In the genomic region with DNA sequence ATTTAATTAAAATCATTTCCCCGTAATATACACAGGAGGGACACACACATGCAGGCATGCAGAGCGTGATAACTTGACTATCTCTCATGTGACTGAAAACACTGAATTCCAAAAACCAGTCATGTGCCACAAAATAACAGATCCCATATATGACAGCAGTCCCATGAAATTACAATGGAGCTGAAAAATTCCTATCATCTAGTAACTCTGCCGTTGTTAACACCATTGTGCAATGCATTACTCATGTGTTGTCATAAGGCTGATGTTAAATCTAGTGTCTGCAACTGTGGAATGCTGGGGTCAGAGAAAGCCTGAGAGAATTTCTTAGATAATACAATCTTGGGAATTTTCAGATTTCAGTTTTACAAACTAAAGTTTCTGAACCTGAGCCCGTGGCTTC, we compare ENCODE assay signal across 10 cellular contexts.
DNase-seq lines count a peak whose midpoint lies in the region; ATAC-seq and TF ChIP-seq lines count a peak whose summit lies in the region.
"Had no signal": no experiment of that assay in that cellular context is flagged by ENCODE, and none has a peak within 500 bp of the region (broad histone marks: within the 10 kb centered on the region; RNA-seq: fewer than 3 reads in every experiment).

No MANE protein-coding gene starts in this region.

- H3K4me3 Mint-ChIP-seq in CD8-positive, alpha-beta T cell: no peak overlapping the region
- no peak overlapping the region for H3K4me3 Mint-ChIP-seq in activated naive CD4-positive, alpha-beta T cell treated with anti-CD3 and anti-CD28 coated beads for 36 hours
- no peak overlapping the region for H3K4me3 Mint-ChIP-seq in nephron progenitor cell
- H3K4me3 Mint-ChIP-seq: brain had no signal

- H3K4me2 ChIP-seq in PC-9: peak overlapping the region; percentile 48; the same call in 1 of the 2 replicates

- H3K27me3 Mint-ChIP-seq in CD8-positive, alpha-beta T cell (ENCODE audit: low read depth): no peaks in the 10 kb centered on the region
- no peaks in the 10 kb centered on the region for H3K27me3 Mint-ChIP-seq in activated naive CD4-positive, alpha-beta T cell treated with anti-CD3 and anti-CD28 coated beads for 36 hours (ENCODE audit: low read depth)
- H3K27me3 Mint-ChIP-seq in nephron progenitor cell (ENCODE audit: low read depth, poor library complexity): no peaks in the 10 kb centered on the region

- CTCF ChIA-PET in PC-9 (lab: Charles Lee): no interaction called here
- CTCF ChIA-PET in CD8-positive, alpha-beta T cell (lab: Charles Lee): interaction anchor here (0.7 kb wide), 1 partner anchor 47 kb away, joined by 4 read pairs; no protein-coding TSS in a partner anchor
- CTCF ChIA-PET in activated naive CD4-positive, alpha-beta T cell treated with anti-CD3 and anti-CD28 coated beads for 36 hours (lab: Charles Lee): interaction anchor here (1.5 kb wide), 1 partner anchor 12 kb away, joined by 4 read pairs; no protein-coding TSS in a partner anchor

- no peak overlapping the region for H2AFZ ChIP-seq in PC-9

- no peaks in the 10 kb centered on the region for H3K9me3 Mint-ChIP-seq in CD8-positive, alpha-beta T cell
- no peaks in the 10 kb centered on the region for H3K9me3 Mint-ChIP-seq in activated naive CD4-positive, alpha-beta T cell treated with anti-CD3 and anti-CD28 coated beads for 36 hours
- no peaks in the 10 kb centered on the region for H3K9me3 Mint-ChIP-seq in nephron progenitor cell

- H3K27me3 ChIP-seq in PC-9 (ENCODE audit: insufficient read depth, low read depth): no peaks in the 10 kb centered on the region
- H3K27me3 ChIP-seq in CD8-positive, alpha-beta T cell (ENCODE audit: insufficient read depth, low read length): no peaks in the 10 kb centered on the region
- H3K27me3 ChIP-seq: Peyer's patch had no signal

- no peak overlapping the region for H3K27ac Mint-ChIP-seq in CD8-positive, alpha-beta T cell
- H3K27ac Mint-ChIP-seq in activated naive CD4-positive, alpha-beta T cell treated with anti-CD3 and anti-CD28 coated beads for 36 hours: no peak overlapping the region
- no peak overlapping the region for H3K27ac Mint-ChIP-seq in nephron progenitor cell
- H3K27ac Mint-ChIP-seq: brain had no signal

- H3K36me3 ChIP-seq in PC-9 (ENCODE audit: low read depth): no peaks in the 10 kb centered on the region
- H3K36me3 ChIP-seq in CD8-positive, alpha-beta T cell (ENCODE audit: insufficient read depth, low read length): no peaks in the 10 kb centered on the region
- H3K36me3 ChIP-seq: Peyer's patch had no signal

- POLR2A ChIA-PET in PC-9 (lab: Charles Lee; ENCODE audit: unreplicated experiment): interaction anchor here (0.6 kb wide), 1 partner anchor 25 kb away, joined by 6 read pairs; no protein-coding TSS in a partner anchor
- POLR2A ChIA-PET in CD8-positive, alpha-beta T cell (lab: Charles Lee): no interaction called here

- TF ChIP-seq CTCF in PC-9 (conservative IDR thresholded peaks at IDR 0.05) (no peak), nephron progenitor cell (IDR thresholded peaks at IDR 0.05) (no peak)
- TF ChIP-seq CTCF in CD8-positive, alpha-beta T cell (IDR thresholded peaks at IDR 0.05): no peak

- DNase-seq in Daoy (ENCODE audit: low read depth): peak; percentile 79
- peak; percentile 10 to 87 for DNase-seq in PC-9
- peak; percentile 91 for DNase-seq in non-pigmented ciliary epithelial cell (ENCODE audit: low read depth)
- DNase-seq in CD8-positive, alpha-beta T cell: no peak
- no peak for DNase-seq in activated naive CD4-positive, alpha-beta T cell treated with anti-CD3 and anti-CD28 coated beads for 36 hours
- no peak for DNase-seq in SKM-1 (lab: John Stamatoyannopoulos, UW; ENCODE audit: unreplicated experiment)
- DNase-seq in nephron progenitor cell: no peak
- DNase-seq: Peyer's patch had no signal

- H4K20me1 ChIP-seq in PC-9 (ENCODE audit: insufficient read depth): no peaks in the 10 kb centered on the region

- peaks cover 7% of the 10 kb centered on the region; the same call in 1 of the 2 replicates for H3F3A ChIP-seq in PC-9 (ENCODE audit: insufficient read depth, low read depth)

- no peaks in the 10 kb centered on the region for H3K79me2 ChIP-seq in PC-9 (ENCODE audit: low read depth)

- intact Hi-C loops in PC-9 (cut with micrococcal nuclease; ENCODE audit: unreplicated experiment): no loop called here
- intact Hi-C loops in CD8-positive, alpha-beta T cell (cut with DNase I, micrococcal nuclease): no loop called here
- intact Hi-C loops in activated naive CD4-positive, alpha-beta T cell treated with anti-CD3 and anti-CD28 coated beads for 36 hours (cut with micrococcal nuclease): no loop called here

- H3K9me2 ChIP-seq in PC-9 (ENCODE audit: insufficient read depth): no peaks in the 10 kb centered on the region

- peak; percentile 74 for ATAC-seq in esophagus mucosa
- no peak for ATAC-seq in CD8-positive, alpha-beta T cell

- no peak overlapping the region for H3K4me3 ChIP-seq in PC-9
- H3K4me3 ChIP-seq in CD8-positive, alpha-beta T cell (ENCODE audit: low read depth, low read length): no peak overlapping the region
- H3K4me3 ChIP-seq: Peyer's patch had no signal

- BruUV-seq in PC-9 (replicated peaks; lab: Mats Ljungman, UMichigan): no TSS peak

- H3K4me1 ChIP-seq in PC-9 (replicated peaks; ENCODE audit: insufficient read depth): peaks cover 14% of the 10 kb centered on the region
- no peaks in the 10 kb centered on the region for H3K4me1 ChIP-seq in CD8-positive, alpha-beta T cell (ENCODE audit: insufficient read depth, low read length)
- H3K4me1 ChIP-seq: Peyer's patch had no signal

- H3K36me3 Mint-ChIP-seq in CD8-positive, alpha-beta T cell: peaks cover 14% of the 10 kb centered on the region
- peaks cover 18% of the 10 kb centered on the region for H3K36me3 Mint-ChIP-seq in activated naive CD4-positive, alpha-beta T cell treated with anti-CD3 and anti-CD28 coated beads for 36 hours (ENCODE audit: low read depth)
- peaks cover 9% of the 10 kb centered on the region for H3K36me3 Mint-ChIP-seq in nephron progenitor cell (ENCODE audit: low read depth)

- peak overlapping the region; percentile 55 for H3K27ac ChIP-seq in PC-9
- H3K27ac ChIP-seq in CD8-positive, alpha-beta T cell (ENCODE audit: low read depth, low read length): no peak overlapping the region
- H3K27ac ChIP-seq: Peyer's patch had no signal

- H3K4me1 Mint-ChIP-seq in CD8-positive, alpha-beta T cell (ENCODE audit: low read depth): no peaks in the 10 kb centered on the region
- H3K4me1 Mint-ChIP-seq in activated naive CD4-positive, alpha-beta T cell treated with anti-CD3 and anti-CD28 coated beads for 36 hours (ENCODE audit: low read depth): no peaks in the 10 kb centered on the region
- peaks cover 8% of the 10 kb centered on the region for H3K4me1 Mint-ChIP-seq in nephron progenitor cell

- no peaks in the 10 kb centered on the region for H3K9me3 ChIP-seq in PC-9 (ENCODE audit: insufficient read depth, low read depth)
- H3K9me3 ChIP-seq in CD8-positive, alpha-beta T cell (ENCODE audit: low read length): no peaks in the 10 kb centered on the region
- H3K9me3 ChIP-seq: Peyer's patch had no signal

Comparison
In these comparisons a context has a peak if more than half of its experiments do, and no peak if none do; other contexts are left out.
1. DNase-seq: peak in Daoy (single experiment), PC-9 (2 of 2) and non-pigmented ciliary epithelial cell (single experiment); none in CD8-positive, alpha-beta T cell (0 of 7), activated naive CD4-positive, alpha-beta T cell treated with anti-CD3 and anti-CD28 coated beads for 36 hours (single experiment), SKM-1 (single experiment) and nephron progenitor cell (single experiment).